1 cellular context compared by ENCODE assay signal in the genomic region with DNA sequence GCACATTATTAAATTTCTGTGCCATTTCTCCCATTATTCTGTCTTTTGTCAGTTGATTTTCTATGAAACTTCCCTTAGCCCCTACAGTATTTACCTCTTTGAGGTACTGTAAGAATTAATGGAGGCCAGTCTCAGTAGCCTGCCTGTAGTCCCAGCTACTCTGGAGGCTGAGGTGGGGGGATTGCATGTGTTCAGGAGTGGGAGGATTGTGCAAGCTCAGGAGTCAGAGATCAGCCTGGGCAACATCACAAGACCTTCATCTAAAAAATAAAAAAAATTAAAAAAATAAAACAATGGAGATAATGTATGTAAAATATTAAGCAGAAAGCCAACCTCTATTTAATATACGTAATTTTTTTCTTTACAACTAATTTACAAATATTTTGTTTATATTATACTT.
TF ChIP-seq lines count a peak whose summit lies in the region.

No MANE protein-coding gene starts in this region.

TF ChIP-seq in IMR-90, 13 proteins besides CTCF, POLR2A, EP300 and RAD21:
- peak; percentile 32; the same call in 1 of the 2 replicates for TF ChIP-seq CEBPB (IDR thresholded peaks at IDR 0.05; ENCODE audit: low read depth, low read length)
- TF ChIP-seq, protein P1, sequence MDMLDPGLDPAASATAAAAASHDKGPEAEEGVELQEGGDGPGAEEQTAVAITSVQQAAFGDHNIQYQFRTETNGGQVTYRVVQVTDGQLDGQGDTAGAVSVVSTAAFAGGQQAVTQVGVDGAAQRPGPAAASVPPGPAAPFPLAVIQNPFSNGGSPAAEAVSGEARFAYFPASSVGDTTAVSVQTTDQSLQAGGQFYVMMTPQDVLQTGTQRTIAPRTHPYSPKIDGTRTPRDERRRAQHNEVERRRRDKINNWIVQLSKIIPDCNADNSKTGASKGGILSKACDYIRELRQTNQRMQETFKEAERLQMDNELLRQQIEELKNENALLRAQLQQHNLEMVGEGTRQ (IDR thresholded peaks at IDR 0.05; ENCODE audit: low read depth, low read length) = no peak
